In the genomic region with DNA sequence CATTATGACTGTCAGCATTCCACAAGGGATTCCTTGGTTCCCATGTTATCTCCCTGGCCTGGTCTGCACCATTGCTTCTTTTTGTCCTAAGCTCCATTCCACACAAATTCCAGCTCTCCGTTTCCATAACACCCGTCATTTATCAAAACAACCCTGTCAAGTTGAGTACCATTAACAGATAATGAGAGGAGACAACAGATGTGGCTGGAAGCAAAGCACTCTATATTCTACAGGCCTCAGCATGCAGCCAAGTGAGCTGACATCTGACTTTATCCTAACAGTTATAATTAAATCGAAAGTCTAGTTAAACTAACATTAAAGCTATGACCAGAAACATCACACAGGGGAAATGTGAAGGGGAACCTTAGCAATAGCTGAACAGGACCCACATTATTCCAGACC, we compare ENCODE assay signal across 12 cellular contexts.
A peak's percentile ranks its signal among the peaks of the same experiment; 100 is the strongest.
DNase-seq lines count a peak whose midpoint lies in the region; ATAC-seq, FAIRE-seq and TF ChIP-seq lines count a peak whose summit lies in the region.
"Had no signal": no experiment of that assay in that cellular context is flagged by ENCODE, and none has a peak within 500 bp of the region (broad histone marks: within the 10 kb centered on the region; RNA-seq: fewer than 3 reads in every experiment).

No MANE protein-coding gene starts in this region.

- intact Hi-C loops in psoas muscle (cut with DNase I), result no loop called here

- H3K4me3 ChIP-seq in retinal pigment epithelial cell (ENCODE audit: low read length) (no peak overlapping the region), psoas muscle (no peak overlapping the region)

- no peaks in the 10 kb centered on the region for H3K36me3 ChIP-seq in psoas muscle (ENCODE audit: insufficient read depth in 1 of 2, low read depth in 1 of 2)

- H3K27ac ChIP-seq in psoas muscle, result no peak overlapping the region

- WGBS in psoas muscle, 3 donors, result 40 to 45% (median 43%) methylated on average over 3 of the region's 3 CpGs

- H3K27me3 ChIP-seq in psoas muscle (ENCODE audit: insufficient read depth in 3 of 3, low read length in 2 of 3), result no peaks in the 10 kb centered on the region

- ATAC-seq in GM21786 (IDR thresholded peaks at IDR 0.05; ENCODE audit: unreplicated experiment), result no peak
- no peak for ATAC-seq in GM21576 (IDR thresholded peaks at IDR 0.05; ENCODE audit: unreplicated experiment)
- no peak for ATAC-seq in psoas muscle

- FAIRE-seq in endometrium (lab: Jason Lieb, UNC), result peak; percentile 63

- CTCF ChIA-PET in HEK293T (lab: Yijun Ruan, JAX), result interaction anchor here (0.6 to 1.2 kb wide), 5 partner anchors 19 to 311 kb away, joined by 3 to 7 read pairs (median 3); no protein-coding TSS in a partner anchor

- TF ChIP-seq CTCF in retinal pigment epithelial cell (conservative IDR thresholded peaks at IDR 0.05; ENCODE audit: low read depth, low read length) (no peak), psoas muscle (IDR thresholded peaks at IDR 0.05) (no peak)

- DNase-seq in HEK293T (ENCODE audit: extremely low spot score), result peak; percentile 46
- DNase-seq in NCI-H345 treated with DMSO at 0.1 percent for 48 hours (lab: John Stamatoyannopoulos, UW; ENCODE audit: unreplicated experiment), result peak; percentile 94
- peak; percentile 51 for DNase-seq in retinal pigment epithelial cell (ENCODE audit: low read depth)
- no peak for DNase-seq in dedifferentiated amniotic fluid mesenchymal stem cell (ENCODE audit: extremely low spot score)
- DNase-seq in psoas muscle, result no peak
- DNase-seq: activated CD4-positive, alpha-beta T cell treated with anti-CD3 and anti-CD28 coated beads for 48 hours; caudate nucleus; mammary epithelial cell; MV-4-11 had no signal

- POLR2A ChIA-PET in HEK293T (lab: Yijun Ruan, JAX), result interaction anchor here (0.7 to 1.6 kb wide), 6 partner anchors 11 to 171 kb away, joined by 3 to 5 read pairs (median 3); partner anchors contain the start of genes ENO1 and RERE

- H3K4me1 ChIP-seq in psoas muscle, result peaks cover 27% of the 10 kb centered on the region

- no peaks in the 10 kb centered on the region for H3K9me3 ChIP-seq in psoas muscle

TF ChIP-seq in HEK293T, 16 proteins besides CTCF, POLR2A, EP300 and RAD21:
- TF ChIP-seq PKNOX1 (IDR thresholded peaks at IDR 0.05), result peak; percentile 96
- TF ChIP-seq ARNT (IDR thresholded peaks at IDR 0.05), result no peak
- no peak for TF ChIP-seq NFRKB (IDR thresholded peaks at IDR 0.05)
- no peak for TF ChIP-seq ZNF384 (IDR thresholded peaks at IDR 0.05)
- no peak for TF ChIP-seq BHLHE40 (IDR thresholded peaks at IDR 0.05; ENCODE audit: borderline replicate concordance)
- TF ChIP-seq CTBP1 (IDR thresholded peaks at IDR 0.05; ENCODE audit: borderline replicate concordance), result peak; percentile 62; the same call in 1 of the 2 replicates
- no peak for TF ChIP-seq HDGF (IDR thresholded peaks at IDR 0.05; ENCODE audit: borderline replicate concordance)
- no peak for TF ChIP-seq FOXK2 (IDR thresholded peaks at IDR 0.05)
- no peak; the same call in 1 of the 2 replicates for TF ChIP-seq FOXM1 (IDR thresholded peaks at IDR 0.05; ENCODE audit: borderline replicate concordance)
- no peak for TF ChIP-seq FOXA1 (IDR thresholded peaks at IDR 0.05)
- no peak for TF ChIP-seq SUZ12 (IDR thresholded peaks at IDR 0.05)
- no peak for TF ChIP-seq ELF4 (IDR thresholded peaks at IDR 0.05)
- TF ChIP-seq L3MBTL2 (conservative IDR thresholded peaks at IDR 0.05), result no peak
- TF ChIP-seq LEF1 (IDR thresholded peaks at IDR 0.05; ENCODE audit: borderline replicate concordance), result no peak

Comparison
In these comparisons a context has a peak if more than half of its experiments do, and no peak if none do; other contexts are left out.
1. DNase-seq: peak in HEK293T (single experiment), NCI-H345 treated with DMSO at 0.1 percent for 48 hours (single experiment) and retinal pigment epithelial cell (single experiment); none in dedifferentiated amniotic fluid mesenchymal stem cell (single experiment) and psoas muscle (0 of 2).